Comparison of ENCODE assay signal across 8 cellular contexts in the genomic region with DNA sequence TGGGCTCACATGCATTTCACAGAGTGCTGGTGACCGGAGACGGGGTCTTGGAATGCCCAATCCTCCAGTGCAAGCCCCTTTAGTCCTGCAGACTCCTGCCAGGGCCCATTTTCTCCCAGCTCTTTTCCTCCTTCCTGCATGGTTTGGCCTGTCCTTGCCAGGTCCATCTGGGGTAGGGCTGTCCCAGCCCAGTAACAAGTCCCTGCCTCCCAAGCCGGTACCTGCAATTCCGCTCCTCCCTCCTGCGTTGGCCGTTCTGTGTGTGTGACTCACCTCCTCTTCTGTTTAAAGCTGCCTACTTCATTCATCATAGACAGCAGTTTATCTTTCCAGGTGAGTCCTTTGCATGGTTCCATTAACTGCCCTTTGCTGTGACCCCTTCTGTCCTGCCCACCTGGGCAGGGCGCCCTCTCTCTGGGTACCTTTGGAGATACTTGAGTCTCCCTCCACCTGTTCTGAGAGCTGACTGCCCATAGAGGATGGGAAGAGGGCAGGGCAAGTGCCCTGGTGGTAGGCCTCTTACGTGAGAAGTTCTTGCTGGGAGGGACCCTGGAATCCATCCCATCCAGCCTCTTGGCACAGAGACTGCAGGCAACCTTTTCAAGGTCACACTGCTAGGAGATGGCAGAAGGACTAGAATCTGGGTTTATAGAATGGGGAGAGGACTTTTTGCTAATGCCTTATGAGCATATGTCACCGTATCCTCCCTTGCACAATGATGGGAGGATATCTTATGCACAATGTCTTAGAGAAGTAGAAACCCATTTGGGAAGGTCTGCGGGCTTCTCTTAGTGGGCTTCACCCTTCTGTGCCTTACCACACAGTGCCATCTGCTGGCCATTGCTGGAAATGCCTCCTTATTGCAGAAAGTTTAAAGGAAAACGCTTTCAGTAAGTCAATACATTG. TPM values are rescaled to one million over a fixed set of nuclear protein-coding genes. Genes with fewer than 3 reads are reported as not detected.
A peak's percentile ranks its signal among the peaks of the same experiment; 100 is the strongest.
DNase-seq lines count a peak whose midpoint lies in the region; ATAC-seq and TF ChIP-seq lines count a peak whose summit lies in the region.

No MANE protein-coding gene starts in this region.

- H3K9me3 ChIP-seq in left ventricle myocardium inferior (replicated peaks): no peaks in the 10 kb centered on the region

- peak; percentile 90 for TF ChIP-seq CTCF in GM06990 (IDR thresholded peaks at IDR 0.05; ENCODE audit: insufficient read depth, low read length, poor library complexity, severe bottlenecking)
- TF ChIP-seq CTCF in left ventricle myocardium inferior (IDR thresholded peaks at IDR 0.05; ENCODE audit: borderline replicate concordance): peak; percentile 96

- H3K4me3 ChIP-seq in GM06990 (replicated peaks; ENCODE audit: low read depth, low read length): no peak overlapping the region
- no peak overlapping the region for H3K4me3 ChIP-seq in left ventricle myocardium inferior

- DNase-seq in GM06990 (ENCODE audit: extremely low read depth, insufficient read length): peak; percentile 44
- DNase-seq in NCI-H1105 (lab: John Stamatoyannopoulos, UW): peak; percentile 41
- DNase-seq in T-helper 2 cell: peak; percentile 48 to 76 (median 65)
- peak in 52 of 56 donors; percentile 3 to 94 (median 52) for DNase-seq in amygdala (lab: John Stamatoyannopoulos, UW)
- DNase-seq in left ventricle myocardium inferior: peak; percentile 73
- peak; percentile 54 for DNase-seq in renal cortical epithelial cell (ENCODE audit: low read depth)
- no peak for DNase-seq in mesenteric fat pad (ENCODE audit: low spot score)

- H3K27me3 ChIP-seq in GM06990 (replicated peaks; ENCODE audit: control insufficient read depth, insufficient read depth, low read length) (no peaks in the 10 kb centered on the region), left ventricle myocardium inferior (ENCODE audit: low read depth) (no peaks in the 10 kb centered on the region)

- H3K36me3 ChIP-seq in GM06990 (ENCODE audit: control insufficient read depth, insufficient read depth, low read length) (peaks cover 26% of the 10 kb centered on the region), left ventricle myocardium inferior (peaks cover 38% of the 10 kb centered on the region)

- no peak overlapping the region for H3K27ac ChIP-seq in left ventricle myocardium inferior (replicated peaks)

- no peak for ATAC-seq in HG03025 (IDR thresholded peaks at IDR 0.05; ENCODE audit: low FRiP score, unreplicated experiment)

- intact Hi-C loops in left ventricle myocardium inferior (cut with micrococcal nuclease): loop anchor here (2.0 to 5.0 kb wide), 2 partner anchors 249 to 365 kb away; no protein-coding TSS in a partner anchor

- peaks cover 30% of the 10 kb centered on the region for H3K4me1 ChIP-seq in left ventricle myocardium inferior

RNA-seq across cellular contexts. Expression of gene LGALS9, which starts 29.7 kb away (rescaled TPM):
- 15.2 TPM for total RNA-seq in left ventricle myocardium inferior
- total RNA-seq in renal cortical epithelial cell: 2.3 and 6.1 TPM in 2 replicates
- 116 TPM for total RNA-seq in mesenteric fat pad
